ENCODE assay signal across 8 cellular contexts in the genomic region with DNA sequence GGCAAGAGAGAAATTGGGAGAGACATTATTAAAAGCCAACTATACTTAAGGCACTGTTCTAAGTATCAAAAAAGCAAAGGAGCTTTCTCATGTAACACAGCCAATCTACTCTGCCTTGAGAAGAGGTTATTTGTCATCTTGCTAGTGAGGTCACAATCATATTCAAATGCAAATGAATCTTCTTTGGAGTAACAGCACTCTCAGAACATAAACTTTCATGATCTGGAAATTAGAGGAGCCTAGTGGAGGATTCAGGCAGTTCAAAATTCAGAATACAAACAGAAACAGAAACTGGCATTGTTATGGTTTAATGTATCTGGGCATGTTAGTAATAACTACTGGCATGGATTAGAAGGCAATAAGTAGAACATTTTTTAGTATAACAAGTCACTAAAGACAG.
A peak's percentile ranks its signal among the peaks of the same experiment; 100 is the strongest.
DNase-seq lines count a peak whose midpoint lies in the region; ATAC-seq, FAIRE-seq and TF ChIP-seq lines count a peak whose summit lies in the region.

No MANE protein-coding gene starts in this region.

- no peaks in the 10 kb centered on the region for H3K9me3 ChIP-seq in DND-41 (ENCODE audit: insufficient read depth, low read length, severe bottlenecking)
- H3K9me3 ChIP-seq in HUES6 (ENCODE audit: control insufficient read depth, insufficient read depth, low read depth, low read length) = no peaks in the 10 kb centered on the region

- no peak overlapping the region for H2AFZ ChIP-seq in DND-41 (ENCODE audit: low read depth, low read length)

- peak; percentile 64 for ATAC-seq in DND-41 (ENCODE audit: insufficient read depth, low read depth)

- peaks cover 99% of the 10 kb centered on the region for H3K79me2 ChIP-seq in DND-41 (ENCODE audit: insufficient read depth, low read length)

- peaks cover 51% of the 10 kb centered on the region for H4K20me1 ChIP-seq in DND-41 (ENCODE audit: insufficient read depth, low read length)

- H3K4me3 ChIP-seq in DND-41 (ENCODE audit: low read depth in 1 of 2, low read length in 2 of 2) = no peak overlapping the region
- H3K4me3 ChIP-seq in HUES6 (ENCODE audit: low read depth, low read length) = peak overlapping the region; percentile 15; the same call in 1 of the 2 replicates

- H3K4me1 ChIP-seq in DND-41 (ENCODE audit: insufficient read depth, low read length) (peaks cover 13% of the 10 kb centered on the region), HUES6 (ENCODE audit: control insufficient read depth, insufficient read depth, low read length) (peaks cover 13% of the 10 kb centered on the region)

- no peak for DNase-seq in DND-41
- peak; percentile 35 for DNase-seq in amniotic epithelial cell (ENCODE audit: low read depth)
- peak; percentile 20 for DNase-seq in midbrain (lab: John Stamatoyannopoulos, UW)
- DNase-seq in urothelium cell line (ENCODE audit: low spot score) = no peak
- no peak for DNase-seq in SIG-M5 treated with dmso at 0.1 percent for 504 hours (lab: John Stamatoyannopoulos, UW; ENCODE audit: unreplicated experiment)
- DNase-seq in activated gamma-delta T cell (lab: John Stamatoyannopoulos, UW) = no peak
- no peak for DNase-seq in NCI-H146 treated with DMSO at 0.1 percent for 48 hours (lab: John Stamatoyannopoulos, UW; ENCODE audit: unreplicated experiment)

- no peaks in the 10 kb centered on the region for H3K27me3 ChIP-seq in DND-41 (ENCODE audit: insufficient read depth, low read length, poor library complexity)
- no peaks in the 10 kb centered on the region for H3K27me3 ChIP-seq in HUES6 (ENCODE audit: control insufficient read depth, insufficient read depth, low read length)

- no peak overlapping the region for H3K4me2 ChIP-seq in DND-41 (ENCODE audit: insufficient read depth, low read length)

- H3K36me3 ChIP-seq in DND-41 (ENCODE audit: insufficient read depth, low read length) (no peaks in the 10 kb centered on the region), HUES6 (ENCODE audit: control insufficient read depth, insufficient read depth, low read length) (no peaks in the 10 kb centered on the region)

- H3K9ac ChIP-seq in DND-41 (ENCODE audit: low read depth, low read length) = no peak overlapping the region
- no peak overlapping the region for H3K9ac ChIP-seq in HUES6 (ENCODE audit: low read length)

- peak overlapping the region; percentile 52; the same call in 1 of the 2 replicates for H3K27ac ChIP-seq in DND-41 (ENCODE audit: low read length)
- peak overlapping the region; percentile 21; the same call in 1 of the 2 replicates for H3K27ac ChIP-seq in HUES6 (ENCODE audit: low read depth, low read length)

- FAIRE-seq in urothelium cell line (lab: Jason Lieb, UNC) = no peak

- no peak for TF ChIP-seq CTCF in DND-41 (IDR thresholded peaks at IDR 0.05; ENCODE audit: borderline replicate concordance, extremely low read depth, low read length, poor library complexity, severe bottlenecking)

Comparison
In these comparisons a context has a peak if more than half of its experiments do, and no peak if none do; other contexts are left out.
1. DNase-seq: peak in amniotic epithelial cell (single experiment) and midbrain (single experiment); none in DND-41 (single experiment), urothelium cell line (single experiment), SIG-M5 treated with dmso at 0.1 percent for 504 hours (single experiment), activated gamma-delta T cell (single experiment) and NCI-H146 treated with DMSO at 0.1 percent for 48 hours (single experiment).